8 cellular contexts compared by ENCODE assay signal in genomic region chr21:33543505-33544129, GRCh38. TPM values are rescaled to one million over a fixed set of nuclear protein-coding genes. Genes with fewer than 3 reads are reported as not detected.
DNase-seq lines count a peak whose midpoint lies in the region; ATAC-seq and TF ChIP-seq lines count a peak whose summit lies in the region.

No MANE protein-coding gene starts in this region.

- H3K36me3 ChIP-seq in BE2C: peaks cover 32% of the 10 kb centered on the region
- H3K36me3 ChIP-seq in H7 (replicated peaks; ENCODE audit: control insufficient read depth, insufficient read depth, low read length): peaks cover 13% of the 10 kb centered on the region

- peak; percentile 71 for DNase-seq in BE2C
- DNase-seq in H7: no peak
- peak; percentile 3 for DNase-seq in SK-N-DZ (ENCODE audit: low spot score)
- DNase-seq in medulla oblongata (ENCODE audit: extremely low spot score): peak; percentile 37
- peak; percentile 48 for DNase-seq in stimulated activated CD8-positive, alpha-beta memory T cell treated with anti-CD3 and anti-CD28 coated beads, Interleukin-15, amount 100 ng/mL, for 24 hours (ENCODE audit: low read depth)
- no peak for DNase-seq in NCI-H2029 (lab: John Stamatoyannopoulos, UW)

- no peaks in the 10 kb centered on the region for H3K4me1 ChIP-seq in BE2C

- H3K27me3 ChIP-seq in BE2C: no peaks in the 10 kb centered on the region
- H3K27me3 ChIP-seq in H7 (ENCODE audit: control insufficient read depth, insufficient read depth, low read length): no peaks in the 10 kb centered on the region

- no peaks in the 10 kb centered on the region for H3K9me3 ChIP-seq in BE2C

- ATAC-seq in GM18502 (IDR thresholded peaks at IDR 0.05; ENCODE audit: poor library complexity, unreplicated experiment): no peak

- peak overlapping the region; percentile 99 for H3K4me3 ChIP-seq in BE2C (ENCODE audit: low read depth, low read length)
- peak overlapping the region; percentile 96 for H3K4me3 ChIP-seq in H7 (ENCODE audit: insufficient read depth, low read depth, low read length)

- H3K27ac ChIP-seq in cingulate gyrus (ENCODE audit: low read depth, low read length): peak overlapping the region; percentile 100

- TF ChIP-seq CTCF in BE2C (IDR thresholded peaks at IDR 0.05; ENCODE audit: low read depth, low read length): no peak

RNA-seq across cellular contexts. Expression of gene SON, which starts 0.8 kb away (rescaled TPM):
- polyA plus RNA-seq in BE2C (2012; ENCODE audit: insufficient read depth, insufficient read length, low read depth): 285 TPM
- 73.8 and 89.9 TPM in 2 replicates for total RNA-seq in H7 (2014; rRNA removed; shearing (Covaris generic))
- polyA plus RNA-seq in SK-N-DZ (2014; cell fraction: cytosol; rRNA removed): 49.5 and 146 TPM in 2 replicates
- 127 and 213 TPM in 2 replicates for polyA plus RNA-seq in SK-N-DZ (2014; cell fraction: nucleus; rRNA removed)

RNA-seq across cellular contexts. Expression of gene GART, which starts 1.7 kb away (rescaled TPM):
- 100 TPM for polyA plus RNA-seq in BE2C (2012; ENCODE audit: insufficient read depth, insufficient read length, low read depth)
- total RNA-seq in H7 (2014; rRNA removed; shearing (Covaris generic)): 144 and 153 TPM in 2 replicates
- polyA plus RNA-seq in SK-N-DZ (2014; cell fraction: cytosol; rRNA removed): 95.4 and 151 TPM in 2 replicates
- 117 and 174 TPM in 2 replicates for polyA plus RNA-seq in SK-N-DZ (2014; cell fraction: nucleus; rRNA removed)

RNA-seq across cellular contexts. Expression of gene DONSON, which starts 44.9 kb away (rescaled TPM):
- polyA plus RNA-seq in BE2C (2012; ENCODE audit: insufficient read depth, insufficient read length, low read depth): 16.3 TPM
- 37.6 and 38.6 TPM in 2 replicates for total RNA-seq in H7 (2014; rRNA removed; shearing (Covaris generic))
- 41.2 and 43.5 TPM in 2 replicates for polyA plus RNA-seq in SK-N-DZ (2014; cell fraction: cytosol; rRNA removed)
- polyA plus RNA-seq in SK-N-DZ (2014; cell fraction: nucleus; rRNA removed): 49.7 and 67.7 TPM in 2 replicates

RNA-seq across cellular contexts. Expression of gene DNAJC28, which starts 52.1 kb away (rescaled TPM):
- polyA plus RNA-seq in BE2C (2012; ENCODE audit: insufficient read depth, insufficient read length, low read depth): not detected
- total RNA-seq in H7 (2014; rRNA removed; shearing (Covaris generic)): 1.0 and 1.4 TPM in 2 replicates
- polyA plus RNA-seq in SK-N-DZ (2014; cell fraction: cytosol; rRNA removed): 0.78 and 2.2 TPM in 2 replicates
- polyA plus RNA-seq in SK-N-DZ (2014; cell fraction: nucleus; rRNA removed): 1.0 TPM in 2 replicates

Comparison
In these comparisons a context has a peak if more than half of its experiments do, and no peak if none do; other contexts are left out.
1. DNase-seq: peak in BE2C (single experiment), SK-N-DZ (single experiment), medulla oblongata (single experiment) and stimulated activated CD8-positive, alpha-beta memory T cell treated with anti-CD3 and anti-CD28 coated beads, Interleukin-15, amount 100 ng/mL, for 24 hours (single experiment); none in H7 (single experiment) and NCI-H2029 (single experiment).